8 cellular contexts compared by ENCODE assay signal in the genomic region with DNA sequence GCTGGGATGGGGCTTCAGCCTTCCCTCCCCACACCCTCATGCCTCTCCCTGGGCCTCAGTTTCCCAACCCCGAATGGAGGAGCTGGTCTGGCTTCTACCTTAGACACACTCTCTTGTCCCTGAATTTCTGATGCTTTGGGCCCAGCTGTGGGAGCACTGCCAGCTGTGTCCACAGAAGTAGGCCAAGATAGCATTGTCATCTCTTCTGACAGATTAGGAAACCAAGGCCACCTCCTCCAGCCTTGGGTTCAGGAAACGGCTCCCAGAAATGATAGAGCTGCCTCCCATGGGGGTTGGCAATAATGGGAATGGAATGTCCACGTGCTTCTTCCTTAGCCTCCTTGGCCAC. TPM values are rescaled to one million over a fixed set of nuclear protein-coding genes. Genes with fewer than 3 reads are reported as not detected.
DNase-seq lines count a peak whose midpoint lies in the region; ATAC-seq and TF ChIP-seq lines count a peak whose summit lies in the region.

No MANE protein-coding gene starts in this region.

- peak overlapping the region; percentile 100 for H3K9ac ChIP-seq in KMS-11

- no peak overlapping the region for H2AFZ ChIP-seq in KMS-11 (ENCODE audit: low read depth)

- TF ChIP-seq CTCF in AG04450 (IDR thresholded peaks at IDR 0.05; ENCODE audit: low read depth, low read length) (no peak), KMS-11 (conservative IDR thresholded peaks at IDR 0.05; ENCODE audit: low read depth, low read length) (no peak)

- peaks cover 3 to 23% of the 10 kb centered on the region in 2 donors for H3K36me3 Mint-ChIP-seq in naive B cell

- ATAC-seq in naive B cell (ENCODE audit: low read depth in 2 of 2), result no peak
- no peak for ATAC-seq in HG03196 (IDR thresholded peaks at IDR 0.05; ENCODE audit: unreplicated experiment)
- ATAC-seq in HG02970 (IDR thresholded peaks at IDR 0.05; ENCODE audit: low FRiP score, unreplicated experiment), result no peak

- no peaks in the 10 kb centered on the region for H3K27me3 ChIP-seq in AG04450 (ENCODE audit: control insufficient read depth, insufficient read depth, low read length)
- H3K27me3 ChIP-seq in KMS-11 (ENCODE audit: insufficient read depth, low read depth), result no peaks in the 10 kb centered on the region

- no peaks in the 10 kb centered on the region for H3K9me3 Mint-ChIP-seq in naive B cell

- no peaks in the 10 kb centered on the region; the same call in 1 of the 2 replicates for H3K9me3 ChIP-seq in AG04450 (ENCODE audit: control insufficient read depth, insufficient read depth, low read length)

- peaks cover 15% of the 10 kb centered on the region for H4K20me1 ChIP-seq in KMS-11 (ENCODE audit: insufficient read depth)

- peaks cover 32% of the 10 kb centered on the region; the same call in 1 of the 2 replicates for H3K36me3 ChIP-seq in KMS-11 (ENCODE audit: insufficient read depth)

- POLR2A ChIA-PET in AG04450 (lab: Yijun Ruan, JAX), result no interaction called here

- in situ Hi-C loops in G401 (cut with HindIII; ENCODE audit: low sequenced_read_pairs), result loop anchor here (25.0 kb wide), 1 partner anchor 139 kb away; no protein-coding TSS in a partner anchor

- H3K79me2 ChIP-seq in KMS-11 (ENCODE audit: insufficient read depth, low read depth), result peaks cover 45% of the 10 kb centered on the region

- no peak for DNase-seq in AG04450 (ENCODE audit: low read depth, low spot score)
- DNase-seq in naive B cell, result no peak
- no peak for DNase-seq in NCI-H1694 (lab: John Stamatoyannopoulos, UW)
- DNase-seq in G401 (ENCODE audit: low spot score), result no peak

- H3K4me3 ChIP-seq in AG04450 (ENCODE audit: low read depth, low read length), result peak overlapping the region; percentile 79
- H3K4me3 ChIP-seq in KMS-11 (IDR thresholded peaks at IDR 0.05; ENCODE audit: insufficient read depth, low read depth, low read length), result no peak overlapping the region

- peak overlapping the region; percentile 100 for H3K4me2 ChIP-seq in KMS-11

- CTCF ChIA-PET in AG04450 (lab: Charles Lee), result interaction anchor here (1.5 to 2.1 kb wide), 2 partner anchors 25 to 52 kb away, joined by 3 to 9 read pairs; no protein-coding TSS in a partner anchor

- peak overlapping the region; percentile 80 to 96 (median 90) for H3K27ac Mint-ChIP-seq in naive B cell

- H3K27me3 Mint-ChIP-seq in naive B cell, result no peaks in the 10 kb centered on the region

- peaks cover 17 to 35% (median 31%) of the 10 kb centered on the region in 3 donors for H3K4me1 Mint-ChIP-seq in naive B cell

- H3K4me1 ChIP-seq in KMS-11 (ENCODE audit: low read depth, poor library complexity, severe bottlenecking), result peaks cover 51% of the 10 kb centered on the region

- H3K27ac ChIP-seq in AG04450 (ENCODE audit: low read depth, low read length) (peak overlapping the region; percentile 1), KMS-11 (peak overlapping the region; percentile 97), cingulate gyrus (ENCODE audit: low read depth, low read length) (peak overlapping the region; percentile 77)

- peak overlapping the region; percentile 75 to 93 (median 84) for H3K4me3 Mint-ChIP-seq in naive B cell

RNA-seq across cellular contexts. Expression of a gene that starts 1.3 kb away (rescaled TPM):
- polyA plus RNA-seq in AG04450 (2011; rRNA removed) (68.6 and 77.2 TPM in 2 replicates), naive B cell (ENCODE audit: low read depth in 6 of 6) (10 to 100 TPM in 4 of 6 donors, 1 to 10 TPM in 2; 9.5 to 16.1 (median 12.7) TPM)
- polyA minus RNA-seq in AG04450 (2011; rRNA and poly(A)+ RNA removed), result 50.0 and 81.1 TPM in 2 replicates
- 58.4 and 66.1 TPM in 2 replicates for total RNA-seq in G401 (2014; rRNA removed; shearing (Covaris generic))

Comparison
In these comparisons a context has a peak if more than half of its experiments do, and no peak if none do; other contexts are left out.
1. H3K27ac ChIP-seq: peak in every context shown above with its lines; median percentile 97 in KMS-11; 77 in cingulate gyrus; 1 in AG04450.